8 cellular contexts compared by ENCODE assay signal in the genomic region with DNA sequence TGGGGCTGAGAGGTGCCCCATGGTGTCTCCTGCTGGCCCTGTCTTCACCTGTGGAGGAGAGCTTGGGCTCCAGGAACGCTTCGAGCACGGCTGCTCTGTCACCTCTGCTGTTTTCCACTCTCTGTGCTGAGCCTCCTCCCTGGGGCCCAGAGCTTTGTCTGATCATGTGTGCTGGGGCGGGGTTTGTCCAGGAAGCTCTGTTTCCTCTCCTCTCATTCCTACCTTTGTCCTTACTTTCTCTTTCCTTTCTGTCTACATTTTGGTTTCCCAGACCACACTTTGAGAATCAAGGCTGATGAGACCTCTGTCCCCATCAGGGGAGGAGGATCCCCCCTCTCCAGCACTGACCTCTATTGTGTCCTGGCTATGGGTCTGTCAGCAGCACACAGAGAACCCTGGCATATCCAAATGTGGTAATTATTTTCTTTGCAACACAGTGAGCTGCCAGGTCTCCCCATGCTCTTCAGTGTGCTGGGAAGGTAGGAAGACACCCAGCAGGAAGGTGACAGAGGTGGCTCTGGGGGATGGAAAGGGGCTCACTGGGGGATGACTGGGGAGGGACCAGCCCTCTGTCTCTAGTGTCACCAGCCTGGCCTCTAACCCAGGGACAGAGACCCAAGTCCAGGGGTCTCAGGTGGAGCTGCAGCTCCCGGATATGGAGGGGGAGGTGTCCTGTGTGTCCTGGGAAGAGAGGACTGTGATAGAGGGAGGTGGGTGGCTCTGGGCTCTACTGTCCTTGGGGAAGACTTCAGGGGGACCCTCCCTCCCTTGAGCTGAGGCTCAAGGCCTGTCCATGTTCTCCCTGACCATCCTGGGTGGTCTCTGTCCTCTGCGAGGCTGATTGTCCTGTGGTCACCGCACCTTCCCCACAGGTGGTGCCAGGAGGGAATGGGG. TPM values are rescaled to one million over a fixed set of nuclear protein-coding genes. Genes with fewer than 3 reads are reported as not detected.
DNase-seq lines count a peak whose midpoint lies in the region; ATAC-seq and TF ChIP-seq lines count a peak whose summit lies in the region.

A gene (minus strand): TSS at position 128 of the 894 bp plus-strand sequence. CDS start 107 bp downstream, at position 21.

- H3K27ac ChIP-seq in DND-41 (ENCODE audit: low read length) (peak within 1 kb of the TSS; percentile 58), smooth muscle cell (ENCODE audit: low read depth) (no peak within 1 kb of the TSS)

- H4K20me1 ChIP-seq in DND-41 (ENCODE audit: insufficient read depth, low read length) (no peaks in the 10 kb centered on the region), smooth muscle cell (ENCODE audit: low read depth) (no peaks in the 10 kb centered on the region)

- 76% methylated on average over 7 of the region's 7 CpGs for WGBS in smooth muscle cell (ENCODE audit: low lambda C conversion rate)

- H3K4me3 ChIP-seq in DND-41 (ENCODE audit: low read depth in 1 of 2, low read length in 2 of 2) = peak within 1 kb of the TSS in 1 of 2 experiments; percentile 46; a peak in 2 of 4 replicates
- no peak within 1 kb of the TSS for H3K4me3 ChIP-seq in smooth muscle cell

- peak within 1 kb of the TSS; percentile 37 for H3K9ac ChIP-seq in DND-41 (ENCODE audit: low read depth, low read length)
- no peak within 1 kb of the TSS for H3K9ac ChIP-seq in smooth muscle cell (ENCODE audit: low read depth)

- peaks cover 13% of the 10 kb centered on the region for H3K4me1 ChIP-seq in DND-41 (ENCODE audit: insufficient read depth, low read length)
- no peaks in the 10 kb centered on the region for H3K4me1 ChIP-seq in smooth muscle cell (ENCODE audit: low read depth)

- H3K27me3 ChIP-seq in DND-41 (ENCODE audit: insufficient read depth, low read length, poor library complexity) (no peaks in the 10 kb centered on the region), smooth muscle cell (ENCODE audit: low read depth) (no peaks in the 10 kb centered on the region)

- TF ChIP-seq CTCF in DND-41 (IDR thresholded peaks at IDR 0.05; ENCODE audit: borderline replicate concordance, extremely low read depth, low read length, poor library complexity, severe bottlenecking) (no peak), smooth muscle cell (IDR thresholded peaks at IDR 0.05; ENCODE audit: borderline replicate concordance, insufficient read depth, poor library complexity, severe bottlenecking) (no peak)

- H3K4me2 ChIP-seq in DND-41 (ENCODE audit: insufficient read depth, low read length) (peak within 1 kb of the TSS; percentile 66), smooth muscle cell (no peak within 1 kb of the TSS)

- intact Hi-C loops in left cardiac atrium (cut with DNase I) = loop anchor here (1.0 to 2.0 kb wide), 2 partner anchors 78 kb away; no protein-coding TSS in a partner anchor
- intact Hi-C loops in posterior cingulate gyrus (cut with DNase I) = loop anchor here (1.0 kb wide), 1 partner anchor 78 kb away; no protein-coding TSS in a partner anchor

- DNase-seq in DND-41 = peak; percentile 57
- DNase-seq in LoVo (ENCODE audit: low spot score) = peak; percentile 72
- DNase-seq in activated T-cell treated with anti-CD3 and anti-CD28 coated beads for 24 hours (ENCODE audit: low read depth) = peak; percentile 23
- DNase-seq in left cardiac atrium = peak; percentile 53
- DNase-seq in stimulated activated CD4-positive, alpha-beta T cell treated with anti-CD3 and anti-CD28 coated beads, Interleukin-2, amount 100 ng/mL, for 24 hours = peak; percentile 42 to 59
- no peak for DNase-seq in posterior cingulate gyrus
- DNase-seq in smooth muscle cell (lab: John Stamatoyannopoulos, UW; ENCODE audit: unreplicated experiment) = no peak

- ATAC-seq in DND-41 (ENCODE audit: insufficient read depth, low read depth) = peak; percentile 86
- peak; percentile 66 to 71 for ATAC-seq in left cardiac atrium
- no peak for ATAC-seq in HG02840 (IDR thresholded peaks at IDR 0.05; ENCODE audit: low FRiP score, unreplicated experiment)

- H3F3A ChIP-seq in smooth muscle cell (ENCODE audit: low read depth) = no peaks in the 10 kb centered on the region

- H3K36me3 ChIP-seq in DND-41 (ENCODE audit: insufficient read depth, low read length) (no peaks in the 10 kb centered on the region), smooth muscle cell (ENCODE audit: low read depth) (no peaks in the 10 kb centered on the region)

- H2AFZ ChIP-seq in DND-41 (ENCODE audit: low read depth, low read length) = peak within 1 kb of the TSS; percentile 79
- no peak within 1 kb of the TSS for H2AFZ ChIP-seq in smooth muscle cell (ENCODE audit: low read depth)

- H3K9me3 ChIP-seq in DND-41 (ENCODE audit: insufficient read depth, low read length, severe bottlenecking) (no peaks in the 10 kb centered on the region), smooth muscle cell (replicated peaks; ENCODE audit: low read depth) (no peaks in the 10 kb centered on the region)

- H3K79me2 ChIP-seq in DND-41 (ENCODE audit: insufficient read depth, low read length) = no peaks in the 10 kb centered on the region
- H3K79me2 ChIP-seq in smooth muscle cell (ENCODE audit: low read depth) = no peaks in the 10 kb centered on the region

RNA-seq across cellular contexts. Expression of the gene that starts here (rescaled TPM):
- 1 to 10 TPM; 1.7 to 2.4 TPM for total RNA-seq in left cardiac atrium
- 0.36 and 4.5 TPM in 2 replicates for total RNA-seq in smooth muscle cell
- 0.31 and 1.2 TPM in 2 replicates for polyA plus RNA-seq in smooth muscle cell

Comparison
In these comparisons a context has a peak if more than half of its experiments do, and no peak if none do; other contexts are left out.
1. DNase-seq: peak in DND-41 (single experiment), LoVo (single experiment), activated T-cell treated with anti-CD3 and anti-CD28 coated beads for 24 hours (single experiment), left cardiac atrium (single experiment) and stimulated activated CD4-positive, alpha-beta T cell treated with anti-CD3 and anti-CD28 coated beads, Interleukin-2, amount 100 ng/mL, for 24 hours (2 of 2); none in posterior cingulate gyrus (0 of 10) and smooth muscle cell (single experiment).